Comparison of ENCODE assay signal across 8 cellular contexts in genomic region chr5:133552925-133553525, GRCh38. TPM values are rescaled to one million over a fixed set of nuclear protein-coding genes. Genes with fewer than 3 reads are reported as not detected.
DNase-seq lines count a peak whose midpoint lies in the region; ATAC-seq and TF ChIP-seq lines count a peak whose summit lies in the region.

No MANE protein-coding gene starts in this region.

- peaks cover 9% of the 10 kb centered on the region for H3K27me3 ChIP-seq in CD8-positive, alpha-beta memory T cell (ENCODE audit: insufficient read depth, low read length, poor library complexity, severe bottlenecking)
- H3K27me3 ChIP-seq in esophagus muscularis mucosa, result peaks cover 0 to 27% (median 0%) of the 10 kb centered on the region in 4 donors

- 27% methylated on average over 13 of the region's 13 CpGs for WGBS in esophagus muscularis mucosa

- H3K4me1 Mint-ChIP-seq in CD8-positive, alpha-beta memory T cell, result no peaks in the 10 kb centered on the region
- no peaks in the 10 kb centered on the region for H3K4me1 Mint-ChIP-seq in osteocyte (ENCODE audit: unreplicated experiment)

- no peak overlapping the region for H3K4me3 ChIP-seq in CD8-positive, alpha-beta memory T cell (ENCODE audit: low read length)
- H3K4me3 ChIP-seq in esophagus muscularis mucosa, result no peak overlapping the region

- no peaks in the 10 kb centered on the region for H3K9me3 ChIP-seq in CD8-positive, alpha-beta memory T cell (ENCODE audit: low read length)
- no peaks in the 10 kb centered on the region for H3K9me3 ChIP-seq in esophagus muscularis mucosa

- TF ChIP-seq EP300 in esophagus muscularis mucosa (IDR thresholded peaks at IDR 0.05), result no peak

- no peaks in the 10 kb centered on the region for H3K36me3 ChIP-seq in CD8-positive, alpha-beta memory T cell (ENCODE audit: insufficient read depth, low read length)
- no peaks in the 10 kb centered on the region for H3K36me3 ChIP-seq in esophagus muscularis mucosa

- no peak for ATAC-seq in HG02970 (IDR thresholded peaks at IDR 0.05; ENCODE audit: low FRiP score, unreplicated experiment)

- H3K27ac ChIP-seq in CD8-positive, alpha-beta memory T cell (ENCODE audit: low read depth, low read length), result no peak overlapping the region
- no peak overlapping the region for H3K27ac ChIP-seq in esophagus muscularis mucosa (replicated peaks in 1 of 4)

- peak; percentile 19 to 58 (median 32) for DNase-seq in CD8-positive, alpha-beta memory T cell
- peak; percentile 58 for DNase-seq in H4 (ENCODE audit: low spot score)
- DNase-seq in NCI-H82 treated with DMSO at 0.1 percent for 48 hours (lab: John Stamatoyannopoulos, UW; ENCODE audit: unreplicated experiment), result peak; percentile 12
- peak in 2 of 3 experiments; percentile 12 to 40 for DNase-seq in activated CD8-positive, alpha-beta memory T cell treated with anti-CD3 and anti-CD28 coated beads for 48 hours (ENCODE audit: low read depth in 2 of 3, low spot score in 2 of 3)
- DNase-seq in esophagus muscularis mucosa (ENCODE audit: extremely low spot score), result peak; percentile 89
- no peak for DNase-seq in osteocyte (ENCODE audit: extremely low spot score, unreplicated experiment)
- DNase-seq in NCI-H446 treated with DMSO at 0.1 percent for 48 hours (lab: John Stamatoyannopoulos, UW), result no peak

- H3K4me1 ChIP-seq in CD8-positive, alpha-beta memory T cell (ENCODE audit: insufficient read depth, low read length), result no peaks in the 10 kb centered on the region
- no peaks in the 10 kb centered on the region for H3K4me1 ChIP-seq in esophagus muscularis mucosa

- TF ChIP-seq POLR2A in esophagus muscularis mucosa (IDR thresholded peaks at IDR 0.05; ENCODE audit: low read depth), result no peak

- H3K4me3 Mint-ChIP-seq in CD8-positive, alpha-beta memory T cell, result no peak overlapping the region
- no peak overlapping the region for H3K4me3 Mint-ChIP-seq in osteocyte (ENCODE audit: unreplicated experiment)

- H3K27ac Mint-ChIP-seq in CD8-positive, alpha-beta memory T cell, result no peak overlapping the region
- H3K27ac Mint-ChIP-seq in osteocyte (ENCODE audit: unreplicated experiment), result no peak overlapping the region

- H3K27me3 Mint-ChIP-seq in CD8-positive, alpha-beta memory T cell, result peaks cover 8 to 47% of the 10 kb centered on the region in 2 donors
- H3K27me3 Mint-ChIP-seq in osteocyte (ENCODE audit: unreplicated experiment), result peaks cover 37% of the 10 kb centered on the region

- TF ChIP-seq CTCF in esophagus muscularis mucosa (IDR thresholded peaks at IDR 0.05) (peak; percentile 25 to 56 (median 27)), osteocyte (IDR thresholded peaks at IDR 0.05) (peak; percentile 68)

- no peaks in the 10 kb centered on the region for H3K9me3 Mint-ChIP-seq in CD8-positive, alpha-beta memory T cell
- no peaks in the 10 kb centered on the region for H3K9me3 Mint-ChIP-seq in osteocyte (ENCODE audit: unreplicated experiment)

- CTCF ChIA-PET in CD8-positive, alpha-beta memory T cell (lab: Charles Lee), result interaction anchor here (0.9 kb wide), 1 partner anchor 57 kb away, joined by 4 read pairs; no protein-coding TSS in a partner anchor

- intact Hi-C loops in esophagus muscularis mucosa (cut with DNase I), result no loop called here

- POLR2A ChIA-PET in CD8-positive, alpha-beta memory T cell (lab: Charles Lee), result no interaction called here

- H3K36me3 Mint-ChIP-seq in CD8-positive, alpha-beta memory T cell, result no peaks in the 10 kb centered on the region
- no peaks in the 10 kb centered on the region for H3K36me3 Mint-ChIP-seq in osteocyte (ENCODE audit: unreplicated experiment)

RNA-seq across cellular contexts. Expression of gene FSTL4, which starts 59.3 kb away (rescaled TPM):
- under 1 TPM in 1 of 2 experiments, not detected in 1; 0.33 TPM for total RNA-seq in CD8-positive, alpha-beta memory T cell
- not detected for polyA plus RNA-seq in CD8-positive, alpha-beta memory T cell
- total RNA-seq in H4 (2014; rRNA removed; shearing (Covaris generic)), result 0.14 and 0.47 TPM in 2 replicates
- total RNA-seq in esophagus muscularis mucosa (under 1 TPM in 3 of 4 donors, not detected in 1; 0.33 to 0.78 (median 0.34) TPM), osteocyte (not detected in 2 replicates)

Comparison
In these comparisons a context has a peak if more than half of its experiments do, and no peak if none do; other contexts are left out.
1. DNase-seq: peak in CD8-positive, alpha-beta memory T cell (5 of 5), H4 (single experiment), NCI-H82 treated with DMSO at 0.1 percent for 48 hours (single experiment), activated CD8-positive, alpha-beta memory T cell treated with anti-CD3 and anti-CD28 coated beads for 48 hours (2 of 3) and esophagus muscularis mucosa (single experiment); none in osteocyte (single experiment) and NCI-H446 treated with DMSO at 0.1 percent for 48 hours (single experiment).